Comparison of ENCODE assay signal across 2 cellular contexts in the genomic region with DNA sequence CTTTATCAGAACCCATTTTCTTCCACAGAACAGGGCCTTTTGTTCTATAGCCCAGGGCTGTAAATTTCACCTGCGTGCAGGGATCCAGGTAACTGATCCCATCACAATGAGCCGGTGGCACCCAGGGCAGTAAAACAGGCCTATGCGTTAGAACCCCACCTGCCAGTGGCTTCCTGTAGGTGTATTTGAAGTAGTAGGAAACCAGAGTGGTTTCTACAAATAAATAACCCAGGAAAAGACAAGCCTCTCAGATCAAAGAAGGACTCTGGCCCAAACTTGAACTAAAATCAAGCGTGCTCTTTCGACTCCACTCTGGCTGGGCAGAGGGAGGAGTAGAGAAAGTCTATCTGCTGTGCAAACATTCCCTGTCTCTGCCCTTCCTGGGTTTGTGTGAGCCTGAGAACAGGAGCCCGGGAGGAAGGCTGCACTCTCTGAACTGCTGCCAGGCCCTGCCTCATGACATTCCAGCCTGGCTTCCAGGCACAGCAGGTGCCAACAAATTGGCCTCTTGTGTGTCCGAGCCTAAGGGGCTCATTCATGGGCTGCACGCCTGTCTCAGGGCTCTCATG.
TF ChIP-seq lines count a peak whose summit lies in the region.

No MANE protein-coding gene starts in this region.

TF ChIP-seq in Ishikawa, 13 proteins besides CTCF, POLR2A, EP300 and RAD21 (continued from another document):
- TF ChIP-seq, protein P1, sequence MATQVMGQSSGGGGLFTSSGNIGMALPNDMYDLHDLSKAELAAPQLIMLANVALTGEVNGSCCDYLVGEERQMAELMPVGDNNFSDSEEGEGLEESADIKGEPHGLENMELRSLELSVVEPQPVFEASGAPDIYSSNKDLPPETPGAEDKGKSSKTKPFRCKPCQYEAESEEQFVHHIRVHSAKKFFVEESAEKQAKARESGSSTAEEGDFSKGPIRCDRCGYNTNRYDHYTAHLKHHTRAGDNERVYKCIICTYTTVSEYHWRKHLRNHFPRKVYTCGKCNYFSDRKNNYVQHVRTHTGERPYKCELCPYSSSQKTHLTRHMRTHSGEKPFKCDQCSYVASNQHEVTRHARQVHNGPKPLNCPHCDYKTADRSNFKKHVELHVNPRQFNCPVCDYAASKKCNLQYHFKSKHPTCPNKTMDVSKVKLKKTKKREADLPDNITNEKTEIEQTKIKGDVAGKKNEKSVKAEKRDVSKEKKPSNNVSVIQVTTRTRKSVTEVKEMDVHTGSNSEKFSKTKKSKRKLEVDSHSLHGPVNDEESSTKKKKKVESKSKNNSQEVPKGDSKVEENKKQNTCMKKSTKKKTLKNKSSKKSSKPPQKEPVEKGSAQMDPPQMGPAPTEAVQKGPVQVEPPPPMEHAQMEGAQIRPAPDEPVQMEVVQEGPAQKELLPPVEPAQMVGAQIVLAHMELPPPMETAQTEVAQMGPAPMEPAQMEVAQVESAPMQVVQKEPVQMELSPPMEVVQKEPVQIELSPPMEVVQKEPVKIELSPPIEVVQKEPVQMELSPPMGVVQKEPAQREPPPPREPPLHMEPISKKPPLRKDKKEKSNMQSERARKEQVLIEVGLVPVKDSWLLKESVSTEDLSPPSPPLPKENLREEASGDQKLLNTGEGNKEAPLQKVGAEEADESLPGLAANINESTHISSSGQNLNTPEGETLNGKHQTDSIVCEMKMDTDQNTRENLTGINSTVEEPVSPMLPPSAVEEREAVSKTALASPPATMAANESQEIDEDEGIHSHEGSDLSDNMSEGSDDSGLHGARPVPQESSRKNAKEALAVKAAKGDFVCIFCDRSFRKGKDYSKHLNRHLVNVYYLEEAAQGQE (IDR thresholded peaks at IDR 0.05; ENCODE audit: low read depth): no peak
- TF ChIP-seq TAF1 (IDR thresholded peaks at IDR 0.05; ENCODE audit: low read depth) (no peak), EGR1 (IDR thresholded peaks at IDR 0.05) (no peak)

TF ChIP-seq in HepG2, 621 proteins besides CTCF, POLR2A, EP300 and RAD21 (continued from another document and continues in another):
- TF ChIP-seq BCLAF1 (IDR thresholded peaks at IDR 0.05): no peak
- peak; percentile 94 for TF ChIP-seq FOXP4 (CRISPR knock-in tag; IDR thresholded peaks at IDR 0.05)
- TF ChIP-seq ZNF646 (CRISPR knock-in tag; IDR thresholded peaks at IDR 0.05): peak; percentile 45; the same call in 1 of the 2 replicates
- TF ChIP-seq ZNF530 (CRISPR knock-in tag; IDR thresholded peaks at IDR 0.05; ENCODE audit: low read depth): no peak
- peak; percentile 60 for TF ChIP-seq TCF7L2 (IDR thresholded peaks at IDR 0.05; ENCODE audit: low read depth, low read length)
- TF ChIP-seq NFKB2 (CRISPR knock-in tag; IDR thresholded peaks at IDR 0.05; ENCODE audit: borderline replicate concordance): peak; percentile 47; the same call in 1 of the 2 replicates
- no peak for TF ChIP-seq NBN (conservative IDR thresholded peaks at IDR 0.05)
- no peak for TF ChIP-seq NCOA5 (CRISPR knock-in tag; IDR thresholded peaks at IDR 0.05)
- TF ChIP-seq, protein P2, sequence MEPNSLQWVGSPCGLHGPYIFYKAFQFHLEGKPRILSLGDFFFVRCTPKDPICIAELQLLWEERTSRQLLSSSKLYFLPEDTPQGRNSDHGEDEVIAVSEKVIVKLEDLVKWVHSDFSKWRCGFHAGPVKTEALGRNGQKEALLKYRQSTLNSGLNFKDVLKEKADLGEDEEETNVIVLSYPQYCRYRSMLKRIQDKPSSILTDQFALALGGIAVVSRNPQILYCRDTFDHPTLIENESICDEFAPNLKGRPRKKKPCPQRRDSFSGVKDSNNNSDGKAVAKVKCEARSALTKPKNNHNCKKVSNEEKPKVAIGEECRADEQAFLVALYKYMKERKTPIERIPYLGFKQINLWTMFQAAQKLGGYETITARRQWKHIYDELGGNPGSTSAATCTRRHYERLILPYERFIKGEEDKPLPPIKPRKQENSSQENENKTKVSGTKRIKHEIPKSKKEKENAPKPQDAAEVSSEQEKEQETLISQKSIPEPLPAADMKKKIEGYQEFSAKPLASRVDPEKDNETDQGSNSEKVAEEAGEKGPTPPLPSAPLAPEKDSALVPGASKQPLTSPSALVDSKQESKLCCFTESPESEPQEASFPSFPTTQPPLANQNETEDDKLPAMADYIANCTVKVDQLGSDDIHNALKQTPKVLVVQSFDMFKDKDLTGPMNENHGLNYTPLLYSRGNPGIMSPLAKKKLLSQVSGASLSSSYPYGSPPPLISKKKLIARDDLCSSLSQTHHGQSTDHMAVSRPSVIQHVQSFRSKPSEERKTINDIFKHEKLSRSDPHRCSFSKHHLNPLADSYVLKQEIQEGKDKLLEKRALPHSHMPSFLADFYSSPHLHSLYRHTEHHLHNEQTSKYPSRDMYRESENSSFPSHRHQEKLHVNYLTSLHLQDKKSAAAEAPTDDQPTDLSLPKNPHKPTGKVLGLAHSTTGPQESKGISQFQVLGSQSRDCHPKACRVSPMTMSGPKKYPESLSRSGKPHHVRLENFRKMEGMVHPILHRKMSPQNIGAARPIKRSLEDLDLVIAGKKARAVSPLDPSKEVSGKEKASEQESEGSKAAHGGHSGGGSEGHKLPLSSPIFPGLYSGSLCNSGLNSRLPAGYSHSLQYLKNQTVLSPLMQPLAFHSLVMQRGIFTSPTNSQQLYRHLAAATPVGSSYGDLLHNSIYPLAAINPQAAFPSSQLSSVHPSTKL (CRISPR knock-in tag; IDR thresholded peaks at IDR 0.05): peak; percentile 89
- TF ChIP-seq RARG (CRISPR knock-in tag; IDR thresholded peaks at IDR 0.05; ENCODE audit: low read depth): no peak
- TF ChIP-seq POLR2G (IDR thresholded peaks at IDR 0.05; ENCODE audit: low read depth, low read length): peak; percentile 56; the same call in 1 of the 2 replicates
- no peak for TF ChIP-seq ZNF230 (CRISPR knock-in tag; IDR thresholded peaks at IDR 0.05)
- TF ChIP-seq ELF3 (CRISPR knock-in tag; IDR thresholded peaks at IDR 0.05): peak; percentile 87
- peak; percentile 84 for TF ChIP-seq SALL1 (CRISPR knock-in tag; IDR thresholded peaks at IDR 0.05)
- TF ChIP-seq FOXA1 (IDR thresholded peaks at IDR 0.05): no peak
- peak; percentile 58 for TF ChIP-seq FOXA1 (CRISPR knock-in tag; IDR thresholded peaks at IDR 0.05)
- TF ChIP-seq ATF1 (CRISPR knock-in tag; IDR thresholded peaks at IDR 0.05): peak; percentile 19; the same call in 1 of the 2 replicates
- TF ChIP-seq, protein P3, sequence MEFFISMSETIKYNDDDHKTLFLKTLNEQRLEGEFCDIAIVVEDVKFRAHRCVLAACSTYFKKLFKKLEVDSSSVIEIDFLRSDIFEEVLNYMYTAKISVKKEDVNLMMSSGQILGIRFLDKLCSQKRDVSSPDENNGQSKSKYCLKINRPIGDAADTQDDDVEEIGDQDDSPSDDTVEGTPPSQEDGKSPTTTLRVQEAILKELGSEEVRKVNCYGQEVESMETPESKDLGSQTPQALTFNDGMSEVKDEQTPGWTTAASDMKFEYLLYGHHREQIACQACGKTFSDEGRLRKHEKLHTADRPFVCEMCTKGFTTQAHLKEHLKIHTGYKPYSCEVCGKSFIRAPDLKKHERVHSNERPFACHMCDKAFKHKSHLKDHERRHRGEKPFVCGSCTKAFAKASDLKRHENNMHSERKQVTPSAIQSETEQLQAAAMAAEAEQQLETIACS (CRISPR knock-in tag; IDR thresholded peaks at IDR 0.05): no peak
- no peak for TF ChIP-seq PHF20 (CRISPR knock-in tag; IDR thresholded peaks at IDR 0.05)
- TF ChIP-seq ZNF772 (CRISPR knock-in tag; IDR thresholded peaks at IDR 0.05): no peak
- TF ChIP-seq ZNF710 (CRISPR knock-in tag; IDR thresholded peaks at IDR 0.05; ENCODE audit: borderline replicate concordance): peak; percentile 74; the same call in 1 of the 2 replicates
- TF ChIP-seq CENPT (CRISPR knock-in tag; IDR thresholded peaks at IDR 0.05; ENCODE audit: low read depth): no peak
- no peak for TF ChIP-seq TIGD3 (CRISPR knock-in tag; IDR thresholded peaks at IDR 0.05; ENCODE audit: borderline replicate concordance)
- TF ChIP-seq SNAPC2 (CRISPR knock-in tag; IDR thresholded peaks at IDR 0.05): peak; percentile 73; the same call in 1 of the 2 replicates
- no peak for TF ChIP-seq HDAC6 (IDR thresholded peaks at IDR 0.05; ENCODE audit: low read depth, low read length)
